26 cellular contexts compared by ENCODE assay signal in the genomic region with DNA sequence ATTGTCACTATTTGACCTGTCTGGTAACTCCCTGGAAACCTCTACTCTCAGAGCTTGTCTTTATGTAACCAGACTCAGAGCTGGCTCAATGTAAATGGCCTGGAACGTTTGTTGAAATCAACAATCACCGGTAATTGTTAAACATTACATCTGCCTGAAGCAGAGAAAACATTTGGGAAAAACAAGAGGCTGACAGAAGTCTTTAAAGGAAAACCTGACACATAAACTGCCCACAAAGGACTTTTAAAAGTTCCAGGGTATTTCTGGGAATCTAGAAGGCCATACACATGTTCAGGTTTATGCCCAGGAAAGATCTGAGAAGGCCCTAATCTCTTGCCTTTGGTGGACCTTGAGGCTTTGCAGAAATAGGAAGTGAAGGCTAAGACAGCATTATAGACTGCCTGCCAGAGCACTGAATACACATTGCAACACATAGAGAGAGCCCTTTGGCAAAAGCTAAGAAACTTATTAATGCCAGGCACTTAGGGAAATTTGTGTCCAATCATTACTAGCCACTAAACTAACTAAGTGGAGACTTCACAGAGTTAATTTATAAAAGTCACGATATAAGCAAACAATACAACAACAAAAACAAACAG.
DNase-seq lines count a peak whose midpoint lies in the region; ATAC-seq and TF ChIP-seq lines count a peak whose summit lies in the region.
"Had no signal": no experiment of that assay in that cellular context is flagged by ENCODE, and none has a peak within 500 bp of the region (broad histone marks: within the 10 kb centered on the region; RNA-seq: fewer than 3 reads in every experiment).

No MANE protein-coding gene starts in this region.

- no peak overlapping the region for H3K4me3 ChIP-seq in rectal smooth muscle tissue (ENCODE audit: low read length)
- H3K4me3 ChIP-seq: dorsolateral prefrontal cortex, heart right ventricle, upper lobe of left lung had no signal

- no peaks in the 10 kb centered on the region for H3K36me3 ChIP-seq in rectal smooth muscle tissue (ENCODE audit: control insufficient read depth, insufficient read depth, low read length)
- H3K36me3 ChIP-seq: heart right ventricle, upper lobe of left lung had no signal

- CTCF ChIA-PET in CD4-positive, alpha-beta T cell (lab: Charles Lee): no interaction called here

- peaks cover 3% of the 10 kb centered on the region for H3K9me3 Mint-ChIP-seq in activated T-helper 17 cell treated with anti-CD3 and anti-CD28 coated beads, Interleukin-2, amount 50 U/mL, for 72 hours
- H3K9me3 Mint-ChIP-seq in CD4-positive, alpha-beta T cell: no peaks in the 10 kb centered on the region
- H3K9me3 Mint-ChIP-seq: activated naive CD4-positive, alpha-beta T cell treated with anti-CD3 and anti-CD28 coated beads for 36 hours; central memory CD8-positive, alpha-beta T cell had no signal

- intact Hi-C loops in CD4-positive, alpha-beta T cell (cut with DNase I, micrococcal nuclease): loop anchor here in 1 of 2 experiments (10.0 kb wide), 1 partner anchor 164 kb away; a partner anchor contains a TSS

- H3K36me3 Mint-ChIP-seq in activated T-helper 17 cell treated with anti-CD3 and anti-CD28 coated beads, Interleukin-2, amount 50 U/mL, for 72 hours (ENCODE audit: low read depth): no peaks in the 10 kb centered on the region
- no peaks in the 10 kb centered on the region for H3K36me3 Mint-ChIP-seq in CD4-positive, alpha-beta T cell (ENCODE audit: low read depth)
- H3K36me3 Mint-ChIP-seq: IgD-negative memory B cell, immature natural killer cell had no signal

- POLR2A ChIA-PET in CD4-positive, alpha-beta T cell (lab: Charles Lee): no interaction called here

- no peaks in the 10 kb centered on the region for H3K27me3 Mint-ChIP-seq in activated T-helper 17 cell treated with anti-CD3 and anti-CD28 coated beads, Interleukin-2, amount 50 U/mL, for 72 hours
- H3K27me3 Mint-ChIP-seq in CD4-positive, alpha-beta T cell: no peaks in the 10 kb centered on the region
- H3K27me3 Mint-ChIP-seq: central memory CD8-positive, alpha-beta T cell had no signal

- H3K27ac ChIP-seq in rectal smooth muscle tissue (ENCODE audit: low read depth, low read length): peak overlapping the region; percentile 8
- H3K27ac ChIP-seq in CD4-positive, alpha-beta T cell (ENCODE audit: low read depth, low read length): no peak overlapping the region
- H3K27ac ChIP-seq: dorsolateral prefrontal cortex, heart right ventricle, upper lobe of left lung had no signal

- peak overlapping the region; percentile 21 for H3K27ac Mint-ChIP-seq in activated T-helper 17 cell treated with anti-CD3 and anti-CD28 coated beads, Interleukin-2, amount 50 U/mL, for 72 hours
- no peak overlapping the region for H3K27ac Mint-ChIP-seq in CD4-positive, alpha-beta T cell
- H3K27ac Mint-ChIP-seq: activated naive CD4-positive, alpha-beta T cell treated with anti-CD3 and anti-CD28 coated beads for 36 hours; IgD-negative memory B cell; immature natural killer cell; nephron progenitor cell had no signal

- peaks cover 2% of the 10 kb centered on the region for H3K4me1 ChIP-seq in rectal smooth muscle tissue (ENCODE audit: control insufficient read depth, insufficient read depth, low read length)

- no peak overlapping the region for H3K4me3 Mint-ChIP-seq in activated T-helper 17 cell treated with anti-CD3 and anti-CD28 coated beads, Interleukin-2, amount 50 U/mL, for 72 hours
- no peak overlapping the region for H3K4me3 Mint-ChIP-seq in CD4-positive, alpha-beta T cell
- H3K4me3 Mint-ChIP-seq: activated naive CD4-positive, alpha-beta T cell treated with anti-CD3 and anti-CD28 coated beads for 36 hours; activated T-cell treated with anti-CD3 and anti-CD28 coated beads, Interleukin-2, amount 50 U/mL, for 4 hours; central memory CD8-positive, alpha-beta T cell; IgD-negative memory B cell; immature natural killer cell; nephron progenitor cell had no signal

- H3K4me1 Mint-ChIP-seq in activated T-helper 17 cell treated with anti-CD3 and anti-CD28 coated beads, Interleukin-2, amount 50 U/mL, for 72 hours: peaks cover 21% of the 10 kb centered on the region
- H3K4me1 Mint-ChIP-seq in CD4-positive, alpha-beta T cell (ENCODE audit: low read depth): peaks cover 7% of the 10 kb centered on the region
- H3K4me1 Mint-ChIP-seq: nephron progenitor cell had no signal

- no peaks in the 10 kb centered on the region for H3K27me3 ChIP-seq in rectal smooth muscle tissue (ENCODE audit: control insufficient read depth, insufficient read depth, low read length)
- H3K27me3 ChIP-seq in CD4-positive, alpha-beta T cell (ENCODE audit: control insufficient read depth, insufficient read depth, low read length): no peaks in the 10 kb centered on the region
- H3K27me3 ChIP-seq: dorsolateral prefrontal cortex, heart right ventricle, upper lobe of left lung had no signal

- DNase-seq in NOMO-1 treated with DMSO at 0.1 percent for 48 hours (lab: John Stamatoyannopoulos, UW; ENCODE audit: unreplicated experiment) (peak; percentile 8), NOMO-1 (lab: John Stamatoyannopoulos, UW; ENCODE audit: unreplicated experiment in 2 of 2) (no peak), NCI-H345 (lab: John Stamatoyannopoulos, UW) (peak; percentile 59), T-helper 1 cell (no peak)
- no peak for DNase-seq in CD4-positive, alpha-beta T cell
- DNase-seq: activated CD4-positive, CD25-positive, alpha-beta regulatory T cell treated with anti-CD3 and anti-CD28 coated beads, Interleukin-2, amount 50 U/mL, for 72 hours; activated naive CD4-positive, alpha-beta T cell treated with anti-CD3 and anti-CD28 coated beads for 36 hours; activated T-cell treated with anti-CD3 and anti-CD28 coated beads, Interleukin-2, amount 50 U/mL, for 4 hours; dorsolateral prefrontal cortex; foreskin fibroblast; heart right ventricle; immature natural killer cell; left ventricle myocardium superior; midbrain; MM.1S; NCI-H1694 treated with DMSO at 0.1 percent for 48 hours; NCI-H2227 treated with DMSO at 0.1 percent for 48 hours; NCI-H82; nephron progenitor cell; SK-N-SH; upper lobe of left lung had no signal

- no peak for TF ChIP-seq CTCF in CD4-positive, alpha-beta T cell (IDR thresholded peaks at IDR 0.05)

- H3K9me3 ChIP-seq in CD4-positive, alpha-beta T cell (ENCODE audit: control insufficient read depth, low read length): no peaks in the 10 kb centered on the region
- H3K9me3 ChIP-seq: SK-N-SH, upper lobe of left lung had no signal

- H3K9ac ChIP-seq in rectal smooth muscle tissue (ENCODE audit: low read length): no peak overlapping the region
- H3K9ac ChIP-seq: SK-N-SH had no signal

- ATAC-seq in activated T-helper 17 cell treated with anti-CD3 and anti-CD28 coated beads, Interleukin-2, amount 50 U/mL, for 72 hours (replicated peaks): no peak
- no peak for ATAC-seq in GM19351 (IDR thresholded peaks at IDR 0.05; ENCODE audit: unreplicated experiment)
- ATAC-seq in CD4-positive, alpha-beta T cell (ENCODE audit: poor library complexity): no peak
- ATAC-seq: activated T-cell treated with anti-CD3 and anti-CD28 coated beads, Interleukin-2, amount 50 U/mL, for 4 hours; heart right ventricle; left ventricle myocardium superior had no signal

Comparison
In these comparisons a context has a peak if more than half of its experiments do, and no peak if none do; other contexts are left out.
1. DNase-seq: peak in NOMO-1 treated with DMSO at 0.1 percent for 48 hours (single experiment) and NCI-H345 (single experiment); none in NOMO-1 (0 of 2), T-helper 1 cell (0 of 5) and CD4-positive, alpha-beta T cell (0 of 10).